In genomic region chr15:43230640-43231115, GRCh38 we compare ENCODE assay signal across 23 cellular contexts. TPM values are rescaled to one million over a fixed set of nuclear protein-coding genes. Genes with fewer than 3 reads are reported as not detected.
A peak's percentile ranks its signal among the peaks of the same experiment; 100 is the strongest.
DNase-seq lines count a peak whose midpoint lies in the region; ATAC-seq, FAIRE-seq and TF ChIP-seq lines count a peak whose summit lies in the region.
"Had no signal": no experiment of that assay in that cellular context is flagged by ENCODE, and none has a peak within 500 bp of the region (broad histone marks: within the 10 kb centered on the region; RNA-seq: fewer than 3 reads in every experiment).

No MANE protein-coding gene starts in this region.

- H3K79me1 ChIP-seq in mesenchymal stem cell (replicated peaks; ENCODE audit: low read length, poor library complexity, severe bottlenecking), result no peaks in the 10 kb centered on the region

- H4K8ac ChIP-seq in mesenchymal stem cell (ENCODE audit: low read length), result no peak overlapping the region

- POLR2A ChIA-PET in K562 (lab: Yijun Ruan, JAX), result interaction anchor here (0.6 to 1.8 kb wide), 8 partner anchors 10 to 1151 kb away, joined by 3 to 8 read pairs (median 3); partner anchors contain the start of gene EPB42

- no peak overlapping the region for H3K23ac ChIP-seq in mesenchymal stem cell (ENCODE audit: low read length in 2 of 2)

- intact Hi-C loops in activated naive CD4-positive, alpha-beta T cell treated with anti-CD3 and anti-CD28 coated beads for 36 hours (cut with micrococcal nuclease), result no loop called here
- intact Hi-C loops in K562 (cut with micrococcal nuclease) (no loop called here), upper lobe of right lung (cut with DNase I) (no loop called here)

- DNase-seq in activated naive CD4-positive, alpha-beta T cell treated with anti-CD3 and anti-CD28 coated beads, Interleukin-2, amount 10 ng/mL, durations not matched to agents 7 days and 5 days, result peak; percentile 6
- no peak for DNase-seq in activated naive CD4-positive, alpha-beta T cell treated with anti-CD3 and anti-CD28 coated beads for 36 hours
- DNase-seq in K562 (ENCODE audit: extremely low read depth in 1 of 4, low spot score in 3 of 4) (peak; percentile 67 to 84 (median 76)), mesenchymal stem cell (peak; percentile 77), upper lobe of right lung (no peak), cortex of kidney (lab: John Stamatoyannopoulos, UW) (no peak)
- no peak for DNase-seq in stimulated activated naive CD8-positive, alpha-beta T cell treated with anti-CD3 and anti-CD28 coated beads, Interleukin-15, amount 100 ng/mL, for 72 hours
- DNase-seq: 8988T; activated CD4-positive, alpha-beta T cell treated with anti-CD3 and anti-CD28 coated beads for 4 hours; activated CD8-positive, alpha-beta memory T cell treated with anti-CD3 and anti-CD28 coated beads, Interleukin-2, amount 50 U/mL, for 4 hours; CD4-positive, alpha-beta memory T cell; effector memory CD8-positive, alpha-beta T cell; immature natural killer cell; NCI-H2107; NCI-H748 treated with DMSO at 0.1 percent for 48 hours; stimulated activated CD4-positive, alpha-beta T cell treated with anti-CD3 and anti-CD28 coated beads, Interleukin-1b, Interleukin-23, amount 100 ng/mL, for 48 hours; T-helper 2 cell had no signal

- no peak overlapping the region for H3K4me3 ChIP-seq in K562
- no peak overlapping the region for H3K4me3 ChIP-seq in mesenchymal stem cell (ENCODE audit: insufficient read depth in 1 of 2, low read depth in 1 of 2, low read length in 2 of 2)
- H3K4me3 ChIP-seq in upper lobe of right lung, result no peak overlapping the region
- H3K4me3 ChIP-seq: thyroid gland had no signal

- H3K27ac Mint-ChIP-seq in activated naive CD4-positive, alpha-beta T cell treated with anti-CD3 and anti-CD28 coated beads, Interleukin-2, amount 10 ng/mL, durations not matched to agents 7 days and 5 days, result no peak overlapping the region
- H3K27ac Mint-ChIP-seq in activated naive CD4-positive, alpha-beta T cell treated with anti-CD3 and anti-CD28 coated beads for 36 hours, result no peak overlapping the region
- H3K27ac Mint-ChIP-seq in stimulated activated naive CD8-positive, alpha-beta T cell treated with anti-CD3 and anti-CD28 coated beads, Interleukin-15, amount 100 ng/mL, for 72 hours, result no peak overlapping the region
- H3K27ac Mint-ChIP-seq: effector memory CD8-positive, alpha-beta T cell; nephron had no signal

- H3K9me3 Mint-ChIP-seq in activated naive CD4-positive, alpha-beta T cell treated with anti-CD3 and anti-CD28 coated beads, Interleukin-2, amount 10 ng/mL, durations not matched to agents 7 days and 5 days, result no peaks in the 10 kb centered on the region
- H3K9me3 Mint-ChIP-seq in activated naive CD4-positive, alpha-beta T cell treated with anti-CD3 and anti-CD28 coated beads for 36 hours, result no peaks in the 10 kb centered on the region
- H3K9me3 Mint-ChIP-seq in stimulated activated naive CD8-positive, alpha-beta T cell treated with anti-CD3 and anti-CD28 coated beads, Interleukin-15, amount 100 ng/mL, for 72 hours, result no peaks in the 10 kb centered on the region
- H3K9me3 Mint-ChIP-seq: activated naive CD4-positive, alpha-beta T cell treated with anti-CD3 and anti-CD28 coated beads, Interleukin-2, amount 50 U/mL, for 72 hours; CD4-positive, alpha-beta memory T cell; effector memory CD8-positive, alpha-beta T cell; immature natural killer cell; nephron had no signal

- H3K27ac ChIP-seq in K562 (ENCODE audit: extremely low read depth, low read depth, low read length), result peak overlapping the region; percentile 75
- no peak overlapping the region for H3K27ac ChIP-seq in mesenchymal stem cell (ENCODE audit: low read length, poor library complexity, severe bottlenecking)
- peak overlapping the region; percentile 24 for H3K27ac ChIP-seq in upper lobe of right lung

- no peak overlapping the region for H2BK15ac ChIP-seq in mesenchymal stem cell (ENCODE audit: low read depth, poor library complexity, severe bottlenecking)

- no peak overlapping the region for H3K4me3 Mint-ChIP-seq in activated naive CD4-positive, alpha-beta T cell treated with anti-CD3 and anti-CD28 coated beads, Interleukin-2, amount 10 ng/mL, durations not matched to agents 7 days and 5 days
- no peak overlapping the region for H3K4me3 Mint-ChIP-seq in activated naive CD4-positive, alpha-beta T cell treated with anti-CD3 and anti-CD28 coated beads for 36 hours
- H3K4me3 Mint-ChIP-seq in stimulated activated naive CD8-positive, alpha-beta T cell treated with anti-CD3 and anti-CD28 coated beads, Interleukin-15, amount 100 ng/mL, for 72 hours, result no peak overlapping the region
- H3K4me3 Mint-ChIP-seq: CD4-positive, alpha-beta memory T cell; effector memory CD8-positive, alpha-beta T cell; immature natural killer cell; nephron had no signal

- H3K36me3 ChIP-seq in K562 (ENCODE audit: control insufficient read depth, insufficient read depth, low read length), result no peaks in the 10 kb centered on the region
- H3K36me3 ChIP-seq in mesenchymal stem cell (ENCODE audit: control insufficient read depth in 1 of 2, insufficient read depth in 2 of 2, low read depth in 1 of 2, low read length in 2 of 2), result no peaks in the 10 kb centered on the region
- H3K36me3 ChIP-seq in upper lobe of right lung, result no peaks in the 10 kb centered on the region
- H3K36me3 ChIP-seq: thyroid gland had no signal

- no TSS peak for BruUV-seq in K562 (replicated peaks; lab: Mats Ljungman, UMichigan)

- CTCF ChIA-PET in activated naive CD4-positive, alpha-beta T cell treated with anti-CD3 and anti-CD28 coated beads, Interleukin-2, amount 10 ng/mL, durations not matched to agents 7 days and 5 days (lab: Charles Lee), result interaction anchor here (1.2 to 7.4 kb wide), 4 partner anchors 10 to 54 kb away, joined by 4 to 199 read pairs (median 16); partner anchors contain the start of gene TGM5
- CTCF ChIA-PET in activated naive CD4-positive, alpha-beta T cell treated with anti-CD3 and anti-CD28 coated beads for 36 hours (lab: Charles Lee), result interaction anchor here (0.6 to 3.6 kb wide), 3 partner anchors 16 to 54 kb away, joined by 4 to 27 read pairs (median 5); no protein-coding TSS in a partner anchor
- CTCF ChIA-PET in K562 (lab: Yijun Ruan, JAX; ENCODE audit: low intra/inter-chr PET ratio), result no interaction called here

- TF ChIP-seq CTCF in K562 (IDR thresholded peaks at IDR 0.05 in 2 of 3, conservative IDR thresholded peaks at IDR 0.05 in 1 of 3; ENCODE audit: insufficient read depth in 2 of 3, low read depth in 1 of 3, low read length in 3 of 3) (no peak), upper lobe of right lung (IDR thresholded peaks at IDR 0.05) (no peak)

- 3% methylated on average over 2 of the region's 2 CpGs for WGBS in K562 (ENCODE audit: insufficient coverage, low coverage, missing lambda C conversion rate)
- 37% methylated on average over 2 of the region's 2 CpGs for WGBS in mesenchymal stem cell

- H3K4me1 Mint-ChIP-seq in activated naive CD4-positive, alpha-beta T cell treated with anti-CD3 and anti-CD28 coated beads, Interleukin-2, amount 10 ng/mL, durations not matched to agents 7 days and 5 days, result no peaks in the 10 kb centered on the region
- H3K4me1 Mint-ChIP-seq in activated naive CD4-positive, alpha-beta T cell treated with anti-CD3 and anti-CD28 coated beads for 36 hours (ENCODE audit: low read depth), result peaks cover 5% of the 10 kb centered on the region
- H3K4me1 Mint-ChIP-seq in stimulated activated naive CD8-positive, alpha-beta T cell treated with anti-CD3 and anti-CD28 coated beads, Interleukin-15, amount 100 ng/mL, for 72 hours, result peaks cover 4% of the 10 kb centered on the region
- H3K4me1 Mint-ChIP-seq: nephron had no signal

- peak overlapping the region; percentile 3 to 41; a peak in 2 of 4 replicates for H3K9ac ChIP-seq in K562 (ENCODE audit: insufficient read depth in 1 of 2, low read depth in 2 of 2, low read length in 2 of 2)
- peak overlapping the region; percentile 40 for H3K9ac ChIP-seq in mesenchymal stem cell (ENCODE audit: low read length)

- no peak overlapping the region for H3K18ac ChIP-seq in mesenchymal stem cell (ENCODE audit: low read depth in 1 of 2, low read length in 2 of 2)

- no peaks in the 10 kb centered on the region for H4K20me1 ChIP-seq in K562 (replicated peaks; ENCODE audit: control insufficient read depth, insufficient read depth, low read length)

- peaks cover 39% of the 10 kb centered on the region for H3K27me3 Mint-ChIP-seq in activated naive CD4-positive, alpha-beta T cell treated with anti-CD3 and anti-CD28 coated beads, Interleukin-2, amount 10 ng/mL, durations not matched to agents 7 days and 5 days
- H3K27me3 Mint-ChIP-seq in activated naive CD4-positive, alpha-beta T cell treated with anti-CD3 and anti-CD28 coated beads for 36 hours (ENCODE audit: low read depth), result peaks cover 4% of the 10 kb centered on the region
- H3K27me3 Mint-ChIP-seq in stimulated activated naive CD8-positive, alpha-beta T cell treated with anti-CD3 and anti-CD28 coated beads, Interleukin-15, amount 100 ng/mL, for 72 hours, result peaks cover 33% of the 10 kb centered on the region

- no peak for TF ChIP-seq POLR2A in K562 (conservative IDR thresholded peaks at IDR 0.05)

- TF ChIP-seq EP300 in K562 (IDR thresholded peaks at IDR 0.05; ENCODE audit: low read length), result peak; percentile 72; the same call in 1 of the 2 replicates

- in situ Hi-C loops in K562 (cut with MboI), result no loop called here

- ATAC-seq in K562 (peak; percentile 92), upper lobe of right lung (peak; percentile 52), GM18909 (IDR thresholded peaks at IDR 0.05; ENCODE audit: poor library complexity, unreplicated experiment) (no peak)
- no peak for ATAC-seq in stimulated activated naive CD8-positive, alpha-beta T cell treated with anti-CD3 and anti-CD28 coated beads, Interleukin-15, amount 100 ng/mL, for 72 hours
- ATAC-seq: activated naive CD4-positive, alpha-beta T cell treated with anti-CD3 and anti-CD28 coated beads, Interleukin-2, amount 50 U/mL, for 72 hours; effector memory CD8-positive, alpha-beta T cell had no signal

- no peak overlapping the region for H2AK5ac ChIP-seq in mesenchymal stem cell (ENCODE audit: low read length, severe bottlenecking)

- H3K4me1 ChIP-seq in K562 (replicated peaks in 1 of 2; ENCODE audit: control insufficient read depth in 2 of 2, insufficient read depth in 2 of 2, low read length in 2 of 2) (peaks cover 11 to 20% of the 10 kb centered on the region in 2 experiments; a peak in 4 of 5 replicates), mesenchymal stem cell (ENCODE audit: control insufficient read depth, insufficient read depth, low read depth, low read length) (no peaks in the 10 kb centered on the region), upper lobe of right lung (no peaks in the 10 kb centered on the region)

- no peaks in the 10 kb centered on the region for H3K36me3 Mint-ChIP-seq in activated naive CD4-positive, alpha-beta T cell treated with anti-CD3 and anti-CD28 coated beads, Interleukin-2, amount 10 ng/mL, durations not matched to agents 7 days and 5 days
- no peaks in the 10 kb centered on the region for H3K36me3 Mint-ChIP-seq in activated naive CD4-positive, alpha-beta T cell treated with anti-CD3 and anti-CD28 coated beads for 36 hours (ENCODE audit: low read depth)
- H3K36me3 Mint-ChIP-seq: activated naive CD4-positive, alpha-beta T cell treated with anti-CD3 and anti-CD28 coated beads, Interleukin-2, amount 50 U/mL, for 72 hours; CD4-positive, alpha-beta memory T cell; immature natural killer cell had no signal

- no peak overlapping the region for H4K91ac ChIP-seq in mesenchymal stem cell (ENCODE audit: low read length)

- no peak for TF ChIP-seq RAD21 in K562 (CRISPR knock-in tag; conservative IDR thresholded peaks at IDR 0.05 in 1 of 2, IDR thresholded peaks at IDR 0.05 in 1 of 2)

- H2BK12ac ChIP-seq in mesenchymal stem cell (ENCODE audit: low read length in 2 of 2), result no peak overlapping the region

- H2BK5ac ChIP-seq in mesenchymal stem cell (ENCODE audit: low read depth, low read length, poor library complexity, severe bottlenecking), result no peak overlapping the region

- peak; percentile 95 for FAIRE-seq in K562 (lab: Jason Lieb, UNC)

- H2AFZ ChIP-seq in K562 (ENCODE audit: low read depth, low read length) (peak overlapping the region; percentile 81), mesenchymal stem cell (ENCODE audit: low read depth, low read length) (no peak overlapping the region)

- no peaks in the 10 kb centered on the region for H3K9me1 ChIP-seq in K562 (ENCODE audit: control insufficient read depth, insufficient read depth, low read length)

- H3K4me2 ChIP-seq in K562 (ENCODE audit: insufficient read depth, low read length), result peak overlapping the region; percentile 48
- H3K4me2 ChIP-seq in mesenchymal stem cell (ENCODE audit: low read length, poor library complexity, severe bottlenecking), result no peak overlapping the region

- H3K79me2 ChIP-seq in K562 (ENCODE audit: control insufficient read depth, insufficient read depth, low read length), result no peaks in the 10 kb centered on the region

- no peak overlapping the region for H3K4ac ChIP-seq in mesenchymal stem cell (ENCODE audit: low read depth in 1 of 2, low read length in 2 of 2)

- H3K9me3 ChIP-seq in K562 (replicated peaks; ENCODE audit: control insufficient read depth, insufficient read depth, low read depth, low read length) (no peaks in the 10 kb centered on the region), mesenchymal stem cell (ENCODE audit: control insufficient read depth, low read length) (no peaks in the 10 kb centered on the region), upper lobe of right lung (no peaks in the 10 kb centered on the region)
- H3K9me3 ChIP-seq: thyroid gland had no signal

- H3K27me3 ChIP-seq in K562 (ENCODE audit: control insufficient read depth in 2 of 2, insufficient read depth in 2 of 2, low read length in 2 of 2), result no peaks in the 10 kb centered on the region
- peaks cover 33 to 34% of the 10 kb centered on the region in 2 experiments for H3K27me3 ChIP-seq in mesenchymal stem cell (ENCODE audit: control insufficient read depth in 1 of 2, insufficient read depth in 1 of 2, low read length in 2 of 2)
- no peaks in the 10 kb centered on the region for H3K27me3 ChIP-seq in upper lobe of right lung
- H3K27me3 ChIP-seq: thyroid gland had no signal

- H3K14ac ChIP-seq in mesenchymal stem cell (ENCODE audit: low read length in 2 of 2), result peak overlapping the region in 1 of 2 experiments; percentile 19

- H2BK120ac ChIP-seq in mesenchymal stem cell (ENCODE audit: low read depth, low read length), result no peak overlapping the region

RNA-seq across cellular contexts. Expression of gene EPB42, which starts 9.9 kb away (rescaled TPM):
- total RNA-seq in activated naive CD4-positive, alpha-beta T cell treated with anti-CD3 and anti-CD28 coated beads for 36 hours, result not detected
- total RNA-seq in K562 (2011; cell fraction: chromatin; rRNA removed; ENCODE audit: low replicate concordance), result 0.51 and 1.6 TPM in 2 replicates
- 1.5 and 1.7 TPM in 2 replicates for total RNA-seq in K562 (2011; cell fraction: nucleolus; rRNA removed)
- 1.2 and 2.3 TPM in 2 replicates for total RNA-seq in K562 (2011; cell fraction: nucleoplasm; rRNA removed)
- total RNA-seq in K562 (2014; rRNA removed) (1.5 and 2.1 TPM in 2 replicates), K562 (2014; rRNA removed; fragmentation: Illumina TruSeq; extraction: Trizol) (1.4 and 1.5 TPM in 2 replicates), K562 (2015; rRNA removed; fragmentation: Illumina TruSeq; extraction: Trizol) (0.51 and 0.79 TPM in 2 replicates), K562 (2021) (1.3 and 1.7 TPM in 2 replicates), upper lobe of right lung (not detected)
- polyA plus RNA-seq in K562 (2011; rRNA removed) (0.59 and 0.89 TPM in 2 replicates), K562 (2014; fragmentation: Illumina TruSeq; extraction: Trizol) (1.5 and 2.3 TPM in 2 replicates), K562 (2014; fragmentation: Nextera tagmentation; extraction: Ambion mirVana) (under 1 TPM; 0.38 to 0.57 TPM), K562 (2014; rRNA removed) (1.3 and 1.6 TPM in 2 replicates)
- polyA plus RNA-seq in K562 (2011; cell fraction: cytosol; rRNA removed), result 0.89 and 0.96 TPM in 2 replicates
- 0.66 and 0.70 TPM in 2 replicates for polyA plus RNA-seq in K562 (2011; cell fraction: nucleus; rRNA removed)
- polyA plus RNA-seq in K562 (2012), result 0.91 and 1.2 TPM in 2 replicates
- 1.5 and 1.6 TPM in 2 replicates for polyA minus RNA-seq in K562 (2011; rRNA and poly(A)+ RNA removed)
- 0.67 and 1.9 TPM in 2 replicates for polyA minus RNA-seq in K562 (2011; cell fraction: cytosol; rRNA and poly(A)+ RNA removed)
- polyA minus RNA-seq in K562 (2011; cell fraction: nucleus; rRNA and poly(A)+ RNA removed), result 0.27 and 0.67 TPM in 2 replicates
- polyA plus RNA-seq in mesenchymal stem cell (2013, experiment 1 of 2), result not detected
- not detected for polyA plus RNA-seq in mesenchymal stem cell (2013, experiment 2 of 2)
- total RNA-seq: activated naive CD4-positive, alpha-beta T cell treated with anti-CD3 and anti-CD28 coated beads, Interleukin-2, amount 50 U/mL, for 72 hours; CD4-positive, alpha-beta memory T cell; G401; thyroid gland had no signal
- polyA plus RNA-seq: CD4-positive, alpha-beta memory T cell; immature natural killer cell had no signal

RNA-seq across cellular contexts. Expression of gene TGM5, which starts 36.0 kb away (rescaled TPM):
- total RNA-seq in activated naive CD4-positive, alpha-beta T cell treated with anti-CD3 and anti-CD28 coated beads for 36 hours, result not detected
- 0.12 TPM in 1 of 2 replicates, not detected in the other for total RNA-seq in K562 (2011; cell fraction: chromatin; rRNA removed; ENCODE audit: low replicate concordance)
- total RNA-seq in K562 (2011; cell fraction: nucleolus; rRNA removed), result not detected in 2 replicates
- total RNA-seq in K562 (2011; cell fraction: nucleoplasm; rRNA removed), result not detected in 2 replicates
- total RNA-seq in K562 (2014; rRNA removed) (not detected in 2 replicates), K562 (2014; rRNA removed; fragmentation: Illumina TruSeq; extraction: Trizol) (not detected in 2 replicates), K562 (2015; rRNA removed; fragmentation: Illumina TruSeq; extraction: Trizol) (0.07 and 0.15 TPM in 2 replicates), K562 (2021) (not detected in 2 replicates), upper lobe of right lung (not detected)
- polyA plus RNA-seq in K562 (2011; rRNA removed) (0.07 TPM in 1 of 2 replicates, not detected in the other), K562 (2014; fragmentation: Illumina TruSeq; extraction: Trizol) (not detected in 2 replicates), K562 (2014; fragmentation: Nextera tagmentation; extraction: Ambion mirVana) (under 1 TPM; 0.03 to 0.10 TPM), K562 (2014; rRNA removed) (not detected in 2 replicates)
- polyA plus RNA-seq in K562 (2011; cell fraction: cytosol; rRNA removed), result 0.12 and 0.15 TPM in 2 replicates
- 0.06 and 0.07 TPM in 2 replicates for polyA plus RNA-seq in K562 (2011; cell fraction: nucleus; rRNA removed)
- polyA plus RNA-seq in K562 (2012), result 0.03 TPM in 1 of 2 replicates, not detected in the other
- polyA minus RNA-seq in K562 (2011; rRNA and poly(A)+ RNA removed), result not detected in 2 replicates
- polyA minus RNA-seq in K562 (2011; cell fraction: cytosol; rRNA and poly(A)+ RNA removed), result not detected in 2 replicates
- polyA minus RNA-seq in K562 (2011; cell fraction: nucleus; rRNA and poly(A)+ RNA removed), result 0.22 TPM in 1 of 2 replicates, not detected in the other
- polyA plus RNA-seq in mesenchymal stem cell (2013, experiment 1 of 2), result not detected
- polyA plus RNA-seq in mesenchymal stem cell (2013, experiment 2 of 2), result not detected
- total RNA-seq: cardiac septum; CD4-positive, alpha-beta memory T cell; G401; thyroid gland had no signal
- polyA plus RNA-seq: CD4-positive, alpha-beta memory T cell had no signal

RNA-seq across cellular contexts. Expression of gene CCNDBP1, which starts 45.5 kb away (rescaled TPM):
- 10 to 100 TPM; 54.6 to 62.1 TPM for total RNA-seq in activated naive CD4-positive, alpha-beta T cell treated with anti-CD3 and anti-CD28 coated beads for 36 hours
- 56.2 and 80.6 TPM in 2 replicates for total RNA-seq in K562 (2011; cell fraction: chromatin; rRNA removed; ENCODE audit: low replicate concordance)
- 40.4 and 46.3 TPM in 2 replicates for total RNA-seq in K562 (2011; cell fraction: nucleolus; rRNA removed)
- total RNA-seq in K562 (2011; cell fraction: nucleoplasm; rRNA removed), result 55.0 and 77.6 TPM in 2 replicates
- 50.0 and 55.5 TPM in 2 replicates for total RNA-seq in K562 (2014; rRNA removed)
- 67.6 and 71.9 TPM in 2 replicates for total RNA-seq in K562 (2014; rRNA removed; fragmentation: Illumina TruSeq; extraction: Trizol)
- 47.9 and 49.5 TPM in 2 replicates for total RNA-seq in K562 (2015; rRNA removed; fragmentation: Illumina TruSeq; extraction: Trizol)
- total RNA-seq in K562 (2021), result 47.9 and 49.1 TPM in 2 replicates
- polyA plus RNA-seq in K562 (2011; rRNA removed), result 98.3 and 111 TPM in 2 replicates
- polyA plus RNA-seq in K562 (2011; cell fraction: cytosol; rRNA removed), result 86.8 and 107 TPM in 2 replicates
- polyA plus RNA-seq in K562 (2011; cell fraction: nucleus; rRNA removed), result 58.5 and 72.4 TPM in 2 replicates
- 50.4 and 99.8 TPM in 2 replicates for polyA plus RNA-seq in K562 (2012)
- 57.7 and 59.9 TPM in 2 replicates for polyA plus RNA-seq in K562 (2014; fragmentation: Illumina TruSeq; extraction: Trizol)
- polyA plus RNA-seq in K562 (2014; fragmentation: Nextera tagmentation; extraction: Ambion mirVana), result 10 to 100 TPM; 37.0 to 44.7 TPM
- 65.4 and 72.0 TPM in 2 replicates for polyA plus RNA-seq in K562 (2014; rRNA removed)
- 61.5 and 64.1 TPM in 2 replicates for polyA minus RNA-seq in K562 (2011; rRNA and poly(A)+ RNA removed)
- 18.9 and 22.9 TPM in 2 replicates for polyA minus RNA-seq in K562 (2011; cell fraction: cytosol; rRNA and poly(A)+ RNA removed)
- polyA minus RNA-seq in K562 (2011; cell fraction: nucleus; rRNA and poly(A)+ RNA removed), result 33.1 and 51.0 TPM in 2 replicates
- polyA plus RNA-seq in mesenchymal stem cell (2013, experiment 1 of 2), result 38.5 TPM
- polyA plus RNA-seq in mesenchymal stem cell (2013, experiment 2 of 2), result 39.6 TPM
- total RNA-seq in upper lobe of right lung, result 57.9 TPM

Comparison
In these comparisons a context has a peak if more than half of its experiments do, and no peak if none do; other contexts are left out.
1. DNase-seq: peak in activated naive CD4-positive, alpha-beta T cell treated with anti-CD3 and anti-CD28 coated beads, Interleukin-2, amount 10 ng/mL, durations not matched to agents 7 days and 5 days (single experiment), K562 (4 of 4) and mesenchymal stem cell (single experiment); none in activated naive CD4-positive, alpha-beta T cell treated with anti-CD3 and anti-CD28 coated beads for 36 hours (single experiment), upper lobe of right lung (single experiment), cortex of kidney (single experiment) and stimulated activated naive CD8-positive, alpha-beta T cell treated with anti-CD3 and anti-CD28 coated beads, Interleukin-15, amount 100 ng/mL, for 72 hours (0 of 2).
2. ATAC-seq: peak in K562 (single experiment) and upper lobe of right lung (single experiment); none in GM18909 (single experiment) and stimulated activated naive CD8-positive, alpha-beta T cell treated with anti-CD3 and anti-CD28 coated beads, Interleukin-15, amount 100 ng/mL, for 72 hours (single experiment).